Comparison of ENCODE assay signal across 2 cellular contexts in genomic region chr22:39152511-39153219, GRCh38.
TF ChIP-seq lines count a peak whose summit lies in the region.

CBX7 (minus strand) TSS chr22:39152680; CDS start chr22:39152444, 236 bp downstream.

TF ChIP-seq in IMR-90, 13 proteins besides CTCF, POLR2A, EP300 and RAD21 (continued from another document):
- TF ChIP-seq ELK1 (IDR thresholded peaks at IDR 0.05; ENCODE audit: borderline replicate concordance, low read depth, low read length), result no peak
- 0 out of 2 replicates have a peak, but pooled peaks have one; percentile 28 for TF ChIP-seq MXI1 (IDR thresholded peaks at IDR 0.05; ENCODE audit: borderline replicate concordance, low read depth, low read length)
TF ChIP-seq in IMR-90: peak in this region for 2.

TF ChIP-seq in neural cell, 6 proteins besides CTCF, POLR2A, EP300 and RAD21:
- TF ChIP-seq REST (IDR thresholded peaks at IDR 0.05; ENCODE audit: borderline replicate concordance), result peak; percentile 40
- peak; percentile 61 for TF ChIP-seq POLR2AphosphoS5 (IDR thresholded peaks at IDR 0.05)
- peak; percentile 53 for TF ChIP-seq MXI1 (conservative IDR thresholded peaks at IDR 0.05; ENCODE audit: poor library complexity, severe bottlenecking)
- TF ChIP-seq SMC3 (conservative IDR thresholded peaks at IDR 0.05; ENCODE audit: poor library complexity), result peak; percentile 0
- TF ChIP-seq EZH2 (IDR thresholded peaks at IDR 0.05; ENCODE audit: borderline replicate concordance, insufficient read depth, low read length, poor library complexity, severe bottlenecking), result no peak
- TF ChIP-seq TAF1 (IDR thresholded peaks at IDR 0.05; ENCODE audit: low read depth), result peak; percentile 48
TF ChIP-seq in neural cell: peak in this region for 5.
